In genomic region chr9:83423815-83424707, GRCh38 we compare ENCODE assay signal across 1 cellular context.
TF ChIP-seq lines count a peak whose summit lies in the region.

No MANE protein-coding gene starts in this region.

TF ChIP-seq in HepG2, 621 proteins besides CTCF, POLR2A, EP300 and RAD21 (continued from another document):
- TF ChIP-seq FOXK1 (CRISPR knock-in tag; IDR thresholded peaks at IDR 0.05; ENCODE audit: borderline replicate concordance, low read depth) (peak; percentile 70; the same call in 1 of the 2 replicates), GATAD2A (CRISPR knock-in tag; IDR thresholded peaks at IDR 0.05) (peak; percentile 85), EHMT2 (IDR thresholded peaks at IDR 0.05; ENCODE audit: borderline replicate concordance, low read depth, low read length) (peak; percentile 71; the same call in 1 of the 2 replicates), SIX1 (CRISPR knock-in tag; IDR thresholded peaks at IDR 0.05; ENCODE audit: borderline replicate concordance) (peak; percentile 24; the same call in 1 of the 2 replicates), SOX5 (CRISPR knock-in tag; IDR thresholded peaks at IDR 0.05; ENCODE audit: borderline replicate concordance) (peak; percentile 57; the same call in 1 of the 2 replicates), ZNF292 (CRISPR knock-in tag; IDR thresholded peaks at IDR 0.05; ENCODE audit: borderline replicate concordance, low read depth) (peak; percentile 92; the same call in 1 of the 2 replicates), BRCA1 (CRISPR knock-in tag; IDR thresholded peaks at IDR 0.05) (0 out of 2 replicates have a peak, but pooled peaks have one; percentile 33), SMARCC2 (IDR thresholded peaks at IDR 0.05) (no peak), ZZZ3 (CRISPR knock-in tag; IDR thresholded peaks at IDR 0.05; ENCODE audit: borderline replicate concordance) (no peak), ZNF512B (CRISPR knock-in tag; IDR thresholded peaks at IDR 0.05; ENCODE audit: borderline replicate concordance) (peak; percentile 17; the same call in 1 of the 2 replicates), MTF1 (CRISPR knock-in tag; IDR thresholded peaks at IDR 0.05) (no peak), ETS1 (CRISPR knock-in tag; IDR thresholded peaks at IDR 0.05) (no peak), ZNF337 (CRISPR knock-in tag; IDR thresholded peaks at IDR 0.05; ENCODE audit: borderline replicate concordance, low read depth) (no peak), ZNF121 (CRISPR knock-in tag; IDR thresholded peaks at IDR 0.05) (peak; percentile 8; the same call in 1 of the 2 replicates), ZNF614 (CRISPR knock-in tag; IDR thresholded peaks at IDR 0.05; ENCODE audit: borderline replicate concordance) (0 out of 2 replicates have a peak, but pooled peaks have one; percentile 60), ZNF350 (CRISPR knock-in tag; IDR thresholded peaks at IDR 0.05; ENCODE audit: borderline replicate concordance, low read depth) (0 out of 2 replicates have a peak, but pooled peaks have one; percentile 12), SALL1 (CRISPR knock-in tag; IDR thresholded peaks at IDR 0.05) (peak; percentile 87), HHEX (CRISPR knock-in tag; IDR thresholded peaks at IDR 0.05) (no peak), THRA (CRISPR knock-in tag; IDR thresholded peaks at IDR 0.05; ENCODE audit: borderline replicate concordance) (0 out of 2 replicates have a peak, but pooled peaks have one; percentile 5), ZGPAT (CRISPR knock-in tag; IDR thresholded peaks at IDR 0.05) (peak; percentile 45; the same call in 1 of the 2 replicates), ZNF263 (CRISPR knock-in tag; IDR thresholded peaks at IDR 0.05) (peak; percentile 58; the same call in 1 of the 2 replicates), TAF1 (CRISPR knock-in tag; IDR thresholded peaks at IDR 0.05) (no peak), GATA4 (IDR thresholded peaks at IDR 0.05; ENCODE audit: borderline replicate concordance, low read depth) (peak; percentile 45; the same call in 1 of the 2 replicates), ZNF839 (CRISPR knock-in tag; IDR thresholded peaks at IDR 0.05; ENCODE audit: borderline replicate concordance) (no peak), SMAD3 (CRISPR knock-in tag; IDR thresholded peaks at IDR 0.05) (no peak; the same call in 1 of the 2 replicates), ELK4 (CRISPR knock-in tag; IDR thresholded peaks at IDR 0.05; ENCODE audit: borderline replicate concordance) (no peak), ZNF777 (CRISPR knock-in tag; IDR thresholded peaks at IDR 0.05) (no peak), HOMEZ (CRISPR knock-in tag; IDR thresholded peaks at IDR 0.05; ENCODE audit: low read depth) (peak; percentile 40; the same call in 1 of the 2 replicates), CBX5 (CRISPR knock-in tag; IDR thresholded peaks at IDR 0.05; ENCODE audit: borderline replicate concordance) (0 out of 2 replicates have a peak, but pooled peaks have one; percentile 47), SNAPC4 (CRISPR knock-in tag; IDR thresholded peaks at IDR 0.05) (peak; percentile 79), ZNF878 (CRISPR knock-in tag; IDR thresholded peaks at IDR 0.05) (0 out of 2 replicates have a peak, but pooled peaks have one; percentile 50), NFAT5 (CRISPR knock-in tag; IDR thresholded peaks at IDR 0.05) (no peak), REL (CRISPR knock-in tag; conservative IDR thresholded peaks at IDR 0.05) (no peak), KDM6A (CRISPR knock-in tag; IDR thresholded peaks at IDR 0.05; ENCODE audit: low read depth) (peak; percentile 30; the same call in 1 of the 2 replicates)
